Comparison of ENCODE assay signal across 12 cellular contexts in genomic region chr2:237556773-237557632, GRCh38. TPM values are rescaled to one million over a fixed set of nuclear protein-coding genes. Genes with fewer than 3 reads are reported as not detected.
DNase-seq lines count a peak whose midpoint lies in the region; ATAC-seq, FAIRE-seq and TF ChIP-seq lines count a peak whose summit lies in the region.
"Had no signal": no experiment of that assay in that cellular context is flagged by ENCODE, and none has a peak within 500 bp of the region (broad histone marks: within the 10 kb centered on the region; RNA-seq: fewer than 3 reads in every experiment).

No MANE protein-coding gene starts in this region.

- no peak overlapping the region for H3K27ac ChIP-seq in left lung
- H3K27ac ChIP-seq: neutrophil had no signal

- H3K4me1 ChIP-seq in left lung: no peaks in the 10 kb centered on the region

- FAIRE-seq in GM18507 (lab: Jason Lieb, UNC): peak; percentile 95

- no peak overlapping the region for H3K4me3 ChIP-seq in left lung
- H3K4me3 ChIP-seq: MG63 had no signal

- ATAC-seq in GM21528 (IDR thresholded peaks at IDR 0.05; ENCODE audit: low FRiP score, unreplicated experiment): peak; percentile 79
- ATAC-seq in HG03469 (IDR thresholded peaks at IDR 0.05; ENCODE audit: unreplicated experiment): peak; percentile 68
- peak; percentile 13 for ATAC-seq in left lung

- H3K27me3 ChIP-seq in left lung: no peaks in the 10 kb centered on the region
- H3K27me3 ChIP-seq: MG63, neutrophil had no signal

- intact Hi-C loops in left lung (cut with DNase I): no loop called here

- DNase-seq in GM18507 (ENCODE audit: extremely low spot score, insufficient read length, low read depth) (peak; percentile 47), left lung (no peak), DMS79 (lab: John Stamatoyannopoulos, UW) (no peak), KBM-7 (no peak), NCI-H2029 (lab: John Stamatoyannopoulos, UW) (no peak), Kasumi-1 (lab: John Stamatoyannopoulos, UW) (no peak)
- DNase-seq: EL, MG63 had no signal

- no peak for TF ChIP-seq CTCF in left lung (IDR thresholded peaks at IDR 0.05)

- in situ Hi-C loops in KBM-7 (cut with MboI; ENCODE audit: low pct_unique_long_range_greater_than_20kb, low sequenced_read_pairs): no loop called here

- H3K36me3 ChIP-seq in left lung: peaks cover 0 to 35% of the 10 kb centered on the region in 2 donors
- H3K36me3 ChIP-seq: MG63, neutrophil had no signal

- H3K9me3 ChIP-seq in left lung: peaks cover 0 to 17% of the 10 kb centered on the region in 2 donors
- H3K9me3 ChIP-seq: neutrophil had no signal

RNA-seq across cellular contexts. Expression of gene PRLH, which starts 9.4 kb away (rescaled TPM):
- total RNA-seq in left lung: not detected
- total RNA-seq: subcutaneous adipose tissue had no signal

RNA-seq across cellular contexts. Expression of gene RAB17, which starts 33.5 kb away (rescaled TPM):
- 10 to 100 TPM; 35.5 to 37.9 TPM for total RNA-seq in left lung

Comparison
In these comparisons a context has a peak if more than half of its experiments do, and no peak if none do; other contexts are left out.
1. ATAC-seq: peak in every context shown above with its lines; median percentile 79 in GM21528; 68 in HG03469; 13 in left lung.